17 cellular contexts compared by ENCODE assay signal in genomic region chr11:104451193-104451592, GRCh38.
DNase-seq lines count a peak whose midpoint lies in the region; ATAC-seq, FAIRE-seq and TF ChIP-seq lines count a peak whose summit lies in the region.
"Had no signal": no experiment of that assay in that cellular context is flagged by ENCODE, and none has a peak within 500 bp of the region (broad histone marks: within the 10 kb centered on the region; RNA-seq: fewer than 3 reads in every experiment).

No MANE protein-coding gene starts in this region.

- peak; percentile 47 for FAIRE-seq in bronchial epithelial cell (lab: Jason Lieb, UNC)
- FAIRE-seq: A204.1 had no signal

- H3K27ac Mint-ChIP-seq in type B pancreatic cell: peak overlapping the region; percentile 98

- no peaks in the 10 kb centered on the region for H3K27me3 ChIP-seq in bronchial epithelial cell (ENCODE audit: control insufficient read depth, insufficient read depth, low read length)
- H3K27me3 ChIP-seq: adrenal gland; BLaER1 treated with 17β-estradiol and CSF1 and Interleukin-3, amounts not matched to agents 10 nM and 100 nM; stomach; upper lobe of left lung had no signal

- no peak for TF ChIP-seq CTCF in bronchial epithelial cell (IDR thresholded peaks at IDR 0.05; ENCODE audit: insufficient read depth, low read length, severe bottlenecking)
- no peak for TF ChIP-seq CTCF in type B pancreatic cell (conservative IDR thresholded peaks at IDR 0.05)

- ATAC-seq in Right ventricle myocardium inferior: peak; percentile 95
- peak; percentile 98 for ATAC-seq in left ventricle myocardium superior
- no peak for ATAC-seq in HG02588 (IDR thresholded peaks at IDR 0.05; ENCODE audit: unreplicated experiment)

- H3K27me3 Mint-ChIP-seq in type B pancreatic cell: no peaks in the 10 kb centered on the region

- DNase-seq in Right ventricle myocardium inferior (ENCODE audit: missing footprints): no peak
- no peak for DNase-seq in cardiac septum (ENCODE audit: low spot score)
- no peak for DNase-seq in bronchial epithelial cell (ENCODE audit: low read depth)
- DNase-seq in left ventricle myocardium superior: peak; percentile 43
- no peak for DNase-seq in type B pancreatic cell (ENCODE audit: extremely low spot score, unreplicated experiment)
- no peak for DNase-seq in nucleus accumbens (lab: John Stamatoyannopoulos, UW)
- no peak for DNase-seq in midbrain (lab: John Stamatoyannopoulos, UW)
- DNase-seq: activated effector memory CD4-positive, alpha-beta T cell treated with anti-CD3 and anti-CD28 coated beads, Interleukin-2, amount 50 U/mL, for 16 hours; DMS153; NCI-H1436 treated with DMSO at 0.1 percent for 48 hours; stomach; T-helper 9 cell; upper lobe of left lung had no signal

- no peak overlapping the region for H3K4me3 Mint-ChIP-seq in type B pancreatic cell

- H3K4me3 ChIP-seq in bronchial epithelial cell (ENCODE audit: low read depth, low read length): no peak overlapping the region
- H3K4me3 ChIP-seq: adrenal gland; BLaER1 treated with 17β-estradiol and CSF1 and Interleukin-3, amounts not matched to agents 10 nM and 100 nM; stomach; upper lobe of left lung had no signal

- peaks cover 8% of the 10 kb centered on the region for H3K4me1 Mint-ChIP-seq in type B pancreatic cell (ENCODE audit: unreplicated experiment)

- intact Hi-C loops in Right ventricle myocardium inferior (cut with DNase I) (no loop called here), cardiac septum (cut with DNase I) (no loop called here), left ventricle myocardium superior (cut with micrococcal nuclease) (no loop called here)

- H3K36me3 Mint-ChIP-seq in type B pancreatic cell: no peaks in the 10 kb centered on the region

- H3K36me3 ChIP-seq in bronchial epithelial cell (ENCODE audit: control insufficient read depth, insufficient read depth, low read length): no peaks in the 10 kb centered on the region
- H3K36me3 ChIP-seq: adrenal gland; BLaER1 treated with 17β-estradiol and CSF1 and Interleukin-3, amounts not matched to agents 10 nM and 100 nM; stomach; upper lobe of left lung had no signal

- H3K9me3 Mint-ChIP-seq in type B pancreatic cell: peaks cover 6% of the 10 kb centered on the region
